ENCODE assay signal across 11 cellular contexts in the genomic region with DNA sequence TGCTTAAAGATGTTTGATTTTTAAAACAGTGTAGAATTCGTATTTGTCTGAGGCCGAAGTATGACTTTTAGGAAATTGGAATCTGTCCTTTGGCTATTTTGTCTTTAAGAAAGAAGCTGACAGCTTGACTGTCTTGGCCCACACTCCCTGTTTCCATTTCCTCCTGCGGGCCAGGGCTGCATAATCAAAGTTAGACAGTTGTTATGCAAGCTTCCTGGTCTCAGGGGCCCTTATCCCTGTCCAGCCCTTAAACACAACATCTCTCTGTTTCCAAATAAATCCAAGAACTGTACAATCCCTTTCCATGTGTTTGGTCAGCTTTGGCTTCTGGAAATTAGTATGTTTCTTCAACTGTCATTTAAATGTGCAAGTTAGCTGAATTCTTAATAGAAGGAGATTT. TPM values are rescaled to one million over a fixed set of nuclear protein-coding genes. Genes with fewer than 3 reads are reported as not detected.
DNase-seq lines count a peak whose midpoint lies in the region; ATAC-seq, FAIRE-seq and TF ChIP-seq lines count a peak whose summit lies in the region.
"Had no signal": no experiment of that assay in that cellular context is flagged by ENCODE, and none has a peak within 500 bp of the region (broad histone marks: within the 10 kb centered on the region; RNA-seq: fewer than 3 reads in every experiment).

No MANE protein-coding gene starts in this region.

- peaks cover 4% of the 10 kb centered on the region for H3K9me3 Mint-ChIP-seq in activated naive CD4-positive, alpha-beta T cell treated with anti-CD3 and anti-CD28 coated beads, Interleukin-2, amount 10 ng/mL, durations not matched to agents 7 days and 5 days
- peaks cover 2% of the 10 kb centered on the region for H3K9me3 Mint-ChIP-seq in activated CD4-positive, alpha-beta T cell treated with anti-CD3 and anti-CD28 coated beads for 36 hours (ENCODE audit: low read depth)

- H3K4me3 ChIP-seq in adipocyte (ENCODE audit: low read length) (peak overlapping the region; percentile 15), heart right ventricle (no peak overlapping the region), pancreas (no peak overlapping the region)

- no peaks in the 10 kb centered on the region for H3K4me1 Mint-ChIP-seq in activated naive CD4-positive, alpha-beta T cell treated with anti-CD3 and anti-CD28 coated beads, Interleukin-2, amount 10 ng/mL, durations not matched to agents 7 days and 5 days
- peaks cover 3% of the 10 kb centered on the region for H3K4me1 Mint-ChIP-seq in activated CD4-positive, alpha-beta T cell treated with anti-CD3 and anti-CD28 coated beads for 36 hours
- H3K4me1 Mint-ChIP-seq: CD4-positive, CD25-positive, alpha-beta regulatory T cell had no signal

- H3K27me3 ChIP-seq in adipocyte (replicated peaks; ENCODE audit: control insufficient read depth, insufficient read depth, low read length) (no peaks in the 10 kb centered on the region), heart right ventricle (no peaks in the 10 kb centered on the region), pancreas (no peaks in the 10 kb centered on the region)

- CTCF ChIA-PET in activated naive CD4-positive, alpha-beta T cell treated with anti-CD3 and anti-CD28 coated beads, Interleukin-2, amount 10 ng/mL, durations not matched to agents 7 days and 5 days (lab: Charles Lee), result no interaction called here
- CTCF ChIA-PET in activated CD4-positive, alpha-beta T cell treated with anti-CD3 and anti-CD28 coated beads for 36 hours (lab: Charles Lee), result interaction anchor here (0.7 to 0.8 kb wide), 2 partner anchors 15 to 466 kb away, joined by 3 read pairs; no protein-coding TSS in a partner anchor

- no peak overlapping the region for H3K27ac Mint-ChIP-seq in activated naive CD4-positive, alpha-beta T cell treated with anti-CD3 and anti-CD28 coated beads, Interleukin-2, amount 10 ng/mL, durations not matched to agents 7 days and 5 days
- no peak overlapping the region for H3K27ac Mint-ChIP-seq in activated CD4-positive, alpha-beta T cell treated with anti-CD3 and anti-CD28 coated beads for 36 hours
- H3K27ac Mint-ChIP-seq: CD4-positive, CD25-positive, alpha-beta regulatory T cell; stimulated activated naive CD8-positive, alpha-beta T cell treated with anti-CD3 and anti-CD28 coated beads, Interleukin-15, Interleukin-2, amounts not matched to agents 100 ng/mL and 50 ng/mL, for 24 hours had no signal

- no peak for TF ChIP-seq CTCF in heart right ventricle (IDR thresholded peaks at IDR 0.05)
- no peak for TF ChIP-seq CTCF in pancreas (IDR thresholded peaks at IDR 0.05)

- H3K9ac ChIP-seq in adipocyte (ENCODE audit: low read length), result peak overlapping the region; percentile 38

- no peak for FAIRE-seq in pancreas (lab: Jason Lieb, UNC)

- 24 to 31% methylated on average over 3 of the region's 3 CpGs for WGBS in heart right ventricle, 2 donors
- 51 to 55% methylated on average over 3 of the region's 3 CpGs for WGBS in pancreas, 2 donors

- H3K36me3 Mint-ChIP-seq in activated naive CD4-positive, alpha-beta T cell treated with anti-CD3 and anti-CD28 coated beads, Interleukin-2, amount 10 ng/mL, durations not matched to agents 7 days and 5 days, result peaks cover 4% of the 10 kb centered on the region
- no peaks in the 10 kb centered on the region for H3K36me3 Mint-ChIP-seq in activated CD4-positive, alpha-beta T cell treated with anti-CD3 and anti-CD28 coated beads for 36 hours (ENCODE audit: low read depth)
- H3K36me3 Mint-ChIP-seq: CD4-positive, CD25-positive, alpha-beta regulatory T cell had no signal

- no peaks in the 10 kb centered on the region for H3K27me3 Mint-ChIP-seq in activated naive CD4-positive, alpha-beta T cell treated with anti-CD3 and anti-CD28 coated beads, Interleukin-2, amount 10 ng/mL, durations not matched to agents 7 days and 5 days
- H3K27me3 Mint-ChIP-seq in activated CD4-positive, alpha-beta T cell treated with anti-CD3 and anti-CD28 coated beads for 36 hours, result no peaks in the 10 kb centered on the region
- H3K27me3 Mint-ChIP-seq: CD4-positive, CD25-positive, alpha-beta regulatory T cell; stimulated activated naive CD8-positive, alpha-beta T cell treated with anti-CD3 and anti-CD28 coated beads, Interleukin-15, Interleukin-2, amounts not matched to agents 100 ng/mL and 50 ng/mL, for 24 hours had no signal

- DNase-seq in CD1c-positive myeloid dendritic cell (ENCODE audit: extremely low spot score), result peak; percentile 3
- peak; percentile 83 for DNase-seq in adipocyte (ENCODE audit: low read depth)
- peak; percentile 59 to 84 for DNase-seq in heart right ventricle
- no peak for DNase-seq in pancreas
- no peak for DNase-seq in activated naive CD4-positive, alpha-beta T cell treated with anti-CD3 and anti-CD28 coated beads, Interleukin-2, amount 10 ng/mL, durations not matched to agents 7 days and 5 days
- DNase-seq in NCI-H2029 treated with DMSO at 0.1 percent for 48 hours (lab: John Stamatoyannopoulos, UW), result no peak
- no peak for DNase-seq in activated CD4-positive, alpha-beta T cell treated with anti-CD3 and anti-CD28 coated beads for 36 hours
- DNase-seq in activated T-cell treated with anti-CD3 and anti-CD28 coated beads for 4 hours, result no peak
- DNase-seq: CD4-positive, CD25-positive, alpha-beta regulatory T cell; NCI-H1417 treated with DMSO at 0.1 percent for 48 hours had no signal

- H3K4me3 Mint-ChIP-seq in activated naive CD4-positive, alpha-beta T cell treated with anti-CD3 and anti-CD28 coated beads, Interleukin-2, amount 10 ng/mL, durations not matched to agents 7 days and 5 days, result no peak overlapping the region
- no peak overlapping the region for H3K4me3 Mint-ChIP-seq in activated CD4-positive, alpha-beta T cell treated with anti-CD3 and anti-CD28 coated beads for 36 hours
- H3K4me3 Mint-ChIP-seq: CD4-positive, CD25-positive, alpha-beta regulatory T cell; stimulated activated naive CD8-positive, alpha-beta T cell treated with anti-CD3 and anti-CD28 coated beads, Interleukin-15, Interleukin-2, amounts not matched to agents 100 ng/mL and 50 ng/mL, for 24 hours had no signal

- H3K9me3 ChIP-seq in adipocyte (ENCODE audit: control insufficient read depth, low read length) (no peaks in the 10 kb centered on the region), heart right ventricle (peaks cover 0 to 12% (median 0%) of the 10 kb centered on the region in 11 donors), pancreas (no peaks in the 10 kb centered on the region)

- POLR2A ChIA-PET in activated CD4-positive, alpha-beta T cell treated with anti-CD3 and anti-CD28 coated beads for 36 hours (lab: Charles Lee), result no interaction called here

- H3K4me1 ChIP-seq in adipocyte (ENCODE audit: control insufficient read depth, insufficient read depth, low read length), result peaks cover 25% of the 10 kb centered on the region
- peaks cover 3 to 45% (median 27%) of the 10 kb centered on the region in 9 donors for H3K4me1 ChIP-seq in heart right ventricle
- H3K4me1 ChIP-seq in pancreas, result no peaks in the 10 kb centered on the region

- H3K36me3 ChIP-seq in adipocyte (ENCODE audit: control insufficient read depth, insufficient read depth, low read length, severe bottlenecking) (no peaks in the 10 kb centered on the region), heart right ventricle (no peaks in the 10 kb centered on the region), pancreas (no peaks in the 10 kb centered on the region)

- peak overlapping the region in 9 of 10 donors; percentile 21 to 77 (median 63) for H3K27ac ChIP-seq in heart right ventricle
- H3K27ac ChIP-seq in pancreas, result no peak overlapping the region

- intact Hi-C loops in heart right ventricle (cut with DNase I), result loop anchor here in 3 of 10 donors (5.0 to 10.0 kb wide), 2 partner anchors 53 to 86 kb away; partner anchors contain the start of gene ECM2 (in 2 of the 3)
- intact Hi-C loops in pancreas (cut with DNase I), result no loop called here
- intact Hi-C loops in activated CD4-positive, alpha-beta T cell treated with anti-CD3 and anti-CD28 coated beads for 36 hours (cut with DNase I, micrococcal nuclease), result no loop called here

- peak; percentile 94 to 99 (median 98) for ATAC-seq in heart right ventricle
- ATAC-seq in pancreas, result peak in 3 of 4 donors; percentile 60 to 70 (median 65)
- no peak for ATAC-seq in activated CD4-positive, alpha-beta T cell treated with anti-CD3 and anti-CD28 coated beads for 36 hours

RNA-seq across cellular contexts. Expression of gene ECM2, which starts 54.6 kb away (rescaled TPM):
- 10 to 100 TPM in 3 of 10 donors, 1 to 10 TPM in 7; 4.2 to 14.9 (median 9.2) TPM for total RNA-seq in heart right ventricle
- polyA plus RNA-seq in heart right ventricle, result 1 to 10 TPM; 2.1 to 8.0 TPM
- total RNA-seq in pancreas, result 1 to 10 TPM in 4 of 6 donors, under 1 TPM in 2; 0.56 to 3.2 (median 1.8) TPM
- 1 to 10 TPM in 1 of 2 donors, under 1 TPM in 1; 0.76 to 2.0 TPM for polyA plus RNA-seq in pancreas
- not detected for total RNA-seq in activated CD4-positive, alpha-beta T cell treated with anti-CD3 and anti-CD28 coated beads for 36 hours
- total RNA-seq: CD4-positive, CD25-positive, alpha-beta regulatory T cell had no signal
- polyA plus RNA-seq: CD4-positive, CD25-positive, alpha-beta regulatory T cell had no signal

Comparison
In these comparisons a context has a peak if more than half of its experiments do, and no peak if none do; other contexts are left out.
1. DNase-seq: peak in CD1c-positive myeloid dendritic cell (single experiment), adipocyte (single experiment) and heart right ventricle (2 of 2); none in pancreas (0 of 6), activated naive CD4-positive, alpha-beta T cell treated with anti-CD3 and anti-CD28 coated beads, Interleukin-2, amount 10 ng/mL, durations not matched to agents 7 days and 5 days (single experiment), NCI-H2029 treated with DMSO at 0.1 percent for 48 hours (single experiment), activated CD4-positive, alpha-beta T cell treated with anti-CD3 and anti-CD28 coated beads for 36 hours (single experiment) and activated T-cell treated with anti-CD3 and anti-CD28 coated beads for 4 hours (single experiment).
2. H3K27ac ChIP-seq: peak in heart right ventricle (9 of 10); none in pancreas (0 of 4).